ENCODE assay signal across 11 cellular contexts in the genomic region with DNA sequence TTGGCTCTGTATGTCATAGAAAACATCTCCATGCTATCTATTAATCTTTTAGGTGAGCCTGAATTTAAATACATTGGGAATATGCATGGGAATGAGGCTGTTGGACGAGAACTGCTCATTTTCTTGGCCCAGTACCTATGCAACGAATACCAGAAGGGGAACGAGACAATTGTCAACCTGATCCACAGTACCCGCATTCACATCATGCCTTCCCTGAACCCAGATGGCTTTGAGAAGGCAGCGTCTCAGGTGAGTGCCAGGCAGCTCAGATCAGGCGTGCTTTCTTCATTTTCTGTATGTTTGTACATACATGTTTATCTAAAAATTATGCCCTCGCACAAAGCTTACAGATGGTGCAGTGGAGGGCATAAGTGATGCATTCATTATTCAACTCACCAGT.
DNase-seq lines count a peak whose midpoint lies in the region; ATAC-seq lines count a peak whose summit lies in the region.
"Had no signal": no experiment of that assay in that cellular context is flagged by ENCODE, and none has a peak within 500 bp of the region (broad histone marks: within the 10 kb centered on the region; RNA-seq: fewer than 3 reads in every experiment).

No MANE protein-coding gene starts in this region.

- no peaks in the 10 kb centered on the region for H3K36me3 Mint-ChIP-seq in stimulated activated effector memory CD8-positive, alpha-beta T cell treated with anti-CD3 and anti-CD28 coated beads, Interleukin-12 subunit alpha, Interleukin-12 subunit beta, amount 100 ng/mL, for 72 hours
- H3K36me3 Mint-ChIP-seq: naive thymus-derived CD8-positive, alpha-beta T cell had no signal

- peak; percentile 21 for ATAC-seq in GM18498 (IDR thresholded peaks at IDR 0.05; ENCODE audit: unreplicated experiment)
- ATAC-seq in HG03521 (IDR thresholded peaks at IDR 0.05; ENCODE audit: unreplicated experiment): peak; percentile 12
- no peak for ATAC-seq in stimulated activated effector memory CD8-positive, alpha-beta T cell treated with anti-CD3 and anti-CD28 coated beads, Interleukin-12 subunit alpha, Interleukin-12 subunit beta, amount 100 ng/mL, for 72 hours
- no peak for ATAC-seq in HG02840 (IDR thresholded peaks at IDR 0.05; ENCODE audit: low FRiP score, unreplicated experiment)

- H3K4me3 Mint-ChIP-seq in stimulated activated effector memory CD8-positive, alpha-beta T cell treated with anti-CD3 and anti-CD28 coated beads, Interleukin-12 subunit alpha, Interleukin-12 subunit beta, amount 100 ng/mL, for 72 hours: no peak overlapping the region
- H3K4me3 Mint-ChIP-seq: naive thymus-derived CD8-positive, alpha-beta T cell had no signal

- no peaks in the 10 kb centered on the region for H3K4me1 Mint-ChIP-seq in stimulated activated effector memory CD8-positive, alpha-beta T cell treated with anti-CD3 and anti-CD28 coated beads, Interleukin-12 subunit alpha, Interleukin-12 subunit beta, amount 100 ng/mL, for 72 hours
- H3K4me1 Mint-ChIP-seq: naive thymus-derived CD8-positive, alpha-beta T cell had no signal

- H3K27ac Mint-ChIP-seq in stimulated activated effector memory CD8-positive, alpha-beta T cell treated with anti-CD3 and anti-CD28 coated beads, Interleukin-12 subunit alpha, Interleukin-12 subunit beta, amount 100 ng/mL, for 72 hours: no peak overlapping the region
- H3K27ac Mint-ChIP-seq: naive thymus-derived CD8-positive, alpha-beta T cell had no signal

- DNase-seq in D341Med (ENCODE audit: low spot score): peak; percentile 36
- DNase-seq in cerebellar cortex (ENCODE audit: low spot score): peak; percentile 76
- DNase-seq in stimulated activated effector memory CD8-positive, alpha-beta T cell treated with anti-CD3 and anti-CD28 coated beads, Interleukin-12 subunit alpha, Interleukin-12 subunit beta, amount 100 ng/mL, for 72 hours (ENCODE audit: low spot score in 2 of 2): no peak
- DNase-seq in SIG-M5 treated with dmso at 0.1 percent for 504 hours (lab: John Stamatoyannopoulos, UW; ENCODE audit: unreplicated experiment): no peak
- no peak for DNase-seq in stimulated activated CD4-positive, alpha-beta T cell treated with anti-CD3 and anti-CD28 coated beads, Interleukin-2, amount 100 ng/mL, for 24 hours
- DNase-seq: activated CD8-positive, alpha-beta memory T cell treated with anti-CD3 and anti-CD28 coated beads, Interleukin-2, amount 50 U/mL, for 4 hours; activated gamma-delta T cell treated with Interleukin-2 at 50 U/mL for 16 hours had no signal

- no peaks in the 10 kb centered on the region for H3K9me3 Mint-ChIP-seq in stimulated activated effector memory CD8-positive, alpha-beta T cell treated with anti-CD3 and anti-CD28 coated beads, Interleukin-12 subunit alpha, Interleukin-12 subunit beta, amount 100 ng/mL, for 72 hours
- H3K9me3 Mint-ChIP-seq: naive thymus-derived CD8-positive, alpha-beta T cell had no signal

Comparison
In these comparisons a context has a peak if more than half of its experiments do, and no peak if none do; other contexts are left out.
1. DNase-seq: peak in D341Med (single experiment) and cerebellar cortex (single experiment); none in stimulated activated effector memory CD8-positive, alpha-beta T cell treated with anti-CD3 and anti-CD28 coated beads, Interleukin-12 subunit alpha, Interleukin-12 subunit beta, amount 100 ng/mL, for 72 hours (0 of 2), SIG-M5 treated with dmso at 0.1 percent for 504 hours (single experiment) and stimulated activated CD4-positive, alpha-beta T cell treated with anti-CD3 and anti-CD28 coated beads, Interleukin-2, amount 100 ng/mL, for 24 hours (0 of 2).
2. ATAC-seq: peak in GM18498 (single experiment) and HG03521 (single experiment); none in stimulated activated effector memory CD8-positive, alpha-beta T cell treated with anti-CD3 and anti-CD28 coated beads, Interleukin-12 subunit alpha, Interleukin-12 subunit beta, amount 100 ng/mL, for 72 hours (single experiment) and HG02840 (single experiment).